Comparison of ENCODE assay signal across 7 cellular contexts in genomic region chr18:46510386-46510785, GRCh38.
"Had no signal": no experiment of that assay in that cellular context is flagged by ENCODE, and none has a peak within 500 bp of the region (broad histone marks: within the 10 kb centered on the region; RNA-seq: fewer than 3 reads in every experiment).

No MANE protein-coding gene starts in this region.

- DNase-seq: HFFc6, IMR-90 had no signal

- H3K9me3 ChIP-seq: HAP-1 had no signal

- H3K4me2 ChIP-seq: GM23338 had no signal

- H3K4me1 ChIP-seq: HAP-1 had no signal

- H3K4me1 Mint-ChIP-seq: GM23338 had no signal

- H3K27ac Mint-ChIP-seq: GM23338, HFFc6 had no signal

- H3K9me3 Mint-ChIP-seq: GM23338 had no signal

- H3K4me3 ChIP-seq: GM23338, HAP-1, K562 had no signal

- H2AFZ ChIP-seq: GM23338 had no signal

- H3K4me3 Mint-ChIP-seq: GM23338, HFFc6 had no signal

- ATAC-seq: GM23338, HCT116, K562 had no signal

- H3K27ac ChIP-seq: HL-60 had no signal

- H3K36me3 ChIP-seq: HAP-1 had no signal
